Comparison of ENCODE assay signal across 9 cellular contexts in the genomic region with DNA sequence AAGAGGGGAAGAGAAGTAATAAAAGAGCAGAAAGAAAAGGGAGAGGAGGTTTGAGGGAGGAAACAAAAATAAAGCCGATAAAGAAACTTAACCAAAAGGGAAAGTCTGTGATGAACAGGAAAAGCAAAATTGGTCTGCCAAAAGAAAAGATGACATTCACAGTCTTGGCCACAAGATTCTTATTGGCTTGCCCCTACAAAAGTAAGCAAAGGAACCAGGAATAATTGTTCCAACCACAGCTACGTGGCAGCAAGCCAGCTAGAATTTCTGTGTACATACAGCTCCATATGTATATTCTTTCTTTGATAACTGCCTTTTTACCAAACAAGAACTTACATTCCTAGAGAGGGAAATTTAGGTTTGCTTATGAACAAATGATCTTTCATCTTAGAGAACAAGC.
DNase-seq lines count a peak whose midpoint lies in the region; ATAC-seq, FAIRE-seq and TF ChIP-seq lines count a peak whose summit lies in the region.
"Had no signal": no experiment of that assay in that cellular context is flagged by ENCODE, and none has a peak within 500 bp of the region (broad histone marks: within the 10 kb centered on the region; RNA-seq: fewer than 3 reads in every experiment).

No MANE protein-coding gene starts in this region.

- no peak overlapping the region for H3K9ac ChIP-seq in HepG2 (ENCODE audit: insufficient read depth, low read depth, low read length)

- no peak for TF ChIP-seq RAD21 in HepG2 (CRISPR knock-in tag; IDR thresholded peaks at IDR 0.05)

- no peaks in the 10 kb centered on the region for H3K4me1 ChIP-seq in HepG2 (ENCODE audit: insufficient read depth, low read length)
- no peaks in the 10 kb centered on the region for H3K4me1 ChIP-seq in right lobe of liver
- H3K4me1 ChIP-seq in aorta (ENCODE audit: control insufficient read depth in 1 of 2, insufficient read depth in 2 of 2, low read length in 2 of 2), result no peaks in the 10 kb centered on the region

- no peak overlapping the region for H3K4me2 ChIP-seq in HepG2 (ENCODE audit: low read depth, low read length)

- in situ Hi-C loops in HepG2 (cut with HindIII; ENCODE audit: extremely low pct_ligation_motif_present, low pct_unique_long_range_greater_than_20kb), result no loop called here

- H3K27ac ChIP-seq in HepG2 (ENCODE audit: extremely low read length, insufficient read depth, low read length) (no peak overlapping the region), right lobe of liver (no peak overlapping the region), aorta (ENCODE audit: low read depth in 1 of 2, low read length in 2 of 2) (peak overlapping the region; percentile 64 to 98)

- H3K79me2 ChIP-seq in HepG2 (ENCODE audit: insufficient read depth, low read length), result no peaks in the 10 kb centered on the region

- ATAC-seq in HepG2 (no peak), right lobe of liver (no peak), aorta (ENCODE audit: low FRiP score) (no peak), GM19351 (IDR thresholded peaks at IDR 0.05; ENCODE audit: unreplicated experiment) (no peak)

- H3K27me3 ChIP-seq in HepG2 (ENCODE audit: control insufficient read depth in 1 of 2, insufficient read depth in 2 of 2, low read length in 2 of 2), result no peaks in the 10 kb centered on the region
- no peaks in the 10 kb centered on the region for H3K27me3 ChIP-seq in right lobe of liver
- H3K27me3 ChIP-seq in aorta (ENCODE audit: control insufficient read depth in 1 of 2, insufficient read depth in 2 of 2, low read length in 1 of 2), result no peaks in the 10 kb centered on the region

- intact Hi-C loops in HepG2 (cut with micrococcal nuclease; ENCODE audit: unreplicated experiment), result no loop called here
- intact Hi-C loops in right lobe of liver (cut with DNase I), result no loop called here
- intact Hi-C loops in aorta (cut with DNase I), result no loop called here

- FAIRE-seq in HepG2 (lab: Jason Lieb, UNC), result no peak
- FAIRE-seq: HTR-8/SVneo had no signal

- WGBS in HepG2 (ENCODE audit: low lambda C conversion rate), result 79% methylated on average over 2 of the region's 2 CpGs
- WGBS in right lobe of liver (ENCODE audit: insufficient coverage, low coverage, low lambda C conversion rate, missing lambda C conversion rate), result 35% methylated on average over 2 of the region's 2 CpGs
- WGBS in aorta, 2 donors, result 0 to 3% methylated on average over 2 of the region's 2 CpGs

- no peaks in the 10 kb centered on the region for H4K20me1 ChIP-seq in HepG2 (ENCODE audit: insufficient read depth, low read length)

- BruUV-seq in HepG2 (replicated peaks; lab: Mats Ljungman, UMichigan), result no TSS peak

- CTCF ChIA-PET in HepG2 (lab: Yijun Ruan, JAX; ENCODE audit: low intra/inter-chr PET ratio, low total read pairs), result no interaction called here

- H3K36me3 ChIP-seq in HepG2 (replicated peaks in 1 of 2; ENCODE audit: control insufficient read depth in 1 of 2, insufficient read depth in 2 of 2, low read length in 2 of 2), result peaks cover 2 to 20% of the 10 kb centered on the region in 2 experiments; a peak in 2 of 5 replicates
- H3K36me3 ChIP-seq in right lobe of liver, result peaks cover 0 to 34% (median 4%) of the 10 kb centered on the region in 4 donors
- H3K36me3 ChIP-seq in aorta (ENCODE audit: control insufficient read depth in 1 of 2, insufficient read depth in 2 of 2, low read length in 1 of 2), result no peaks in the 10 kb centered on the region

- TF ChIP-seq EP300 in HepG2 (IDR thresholded peaks at IDR 0.05; ENCODE audit: low read depth in 2 of 2, low read length in 2 of 2) (no peak), HepG2 (CRISPR knock-in tag; IDR thresholded peaks at IDR 0.05; ENCODE audit: borderline replicate concordance) (no peak)

- TF ChIP-seq POLR2A in HepG2 (IDR thresholded peaks at IDR 0.05; ENCODE audit: insufficient read depth in 1 of 2, low read depth in 2 of 2, low read length in 2 of 2) (no peak), right lobe of liver (IDR thresholded peaks at IDR 0.05) (no peak)

- H3K4me3 ChIP-seq in HepG2 (replicated peaks in 1 of 3; ENCODE audit: insufficient read depth in 1 of 3, low read depth in 2 of 3, low read length in 3 of 3) (no peak overlapping the region), right lobe of liver (no peak overlapping the region), aorta (ENCODE audit: low read length in 2 of 2) (no peak overlapping the region)

- no peak for TF ChIP-seq CTCF in HepG2 (CRISPR knock-in tag; IDR thresholded peaks at IDR 0.05)
- no peak for TF ChIP-seq CTCF in right lobe of liver (IDR thresholded peaks at IDR 0.05)

- no peaks in the 10 kb centered on the region for H3K9me3 ChIP-seq in HepG2 (ENCODE audit: low read length)
- no peaks in the 10 kb centered on the region for H3K9me3 ChIP-seq in right lobe of liver
- H3K9me3 ChIP-seq in aorta (ENCODE audit: control insufficient read depth, low read length), result no peaks in the 10 kb centered on the region

- H2AFZ ChIP-seq in HepG2 (ENCODE audit: low read length), result no peak overlapping the region

- POLR2A ChIA-PET in HepG2 (lab: Yijun Ruan, JAX), result no interaction called here

- DNase-seq in HepG2 (ENCODE audit: low spot score), result no peak
- no peak for DNase-seq in right lobe of liver
- DNase-seq in UCSD-AML1 (lab: John Stamatoyannopoulos, UW; ENCODE audit: unreplicated experiment), result peak; percentile 78
- peak; percentile 94 for DNase-seq in foreskin melanocyte
- no peak for DNase-seq in aorta
- DNase-seq in LoVo (ENCODE audit: low spot score), result no peak
- DNase-seq in T-helper 2 cell, result no peak

TF ChIP-seq in HepG2, 621 proteins besides CTCF, POLR2A, EP300 and RAD21:
- no peak for TF ChIP-seq STAT5B (CRISPR knock-in tag; IDR thresholded peaks at IDR 0.05)
- TF ChIP-seq BCL6 (CRISPR knock-in tag; IDR thresholded peaks at IDR 0.05), result 0 out of 2 replicates have a peak, but pooled peaks have one; percentile 24

Comparison
In these comparisons a context has a peak if more than half of its experiments do, and no peak if none do; other contexts are left out.
1. DNase-seq: peak in UCSD-AML1 (single experiment) and foreskin melanocyte (single experiment); none in HepG2 (single experiment), right lobe of liver (0 of 3), aorta (0 of 2), LoVo (single experiment) and T-helper 2 cell (0 of 5).
2. H3K27ac ChIP-seq: peak in aorta (2 of 2); none in HepG2 (single experiment) and right lobe of liver (0 of 3).